ENCODE assay signal across 1 cellular context in genomic region chr16:56263711-56264608, GRCh38.
A peak's percentile ranks its signal among the peaks of the same experiment; 100 is the strongest.
TF ChIP-seq lines count a peak whose summit lies in the region.

No MANE protein-coding gene starts in this region.

TF ChIP-seq in K562, 482 proteins besides CTCF, POLR2A, EP300 and RAD21 (continued from another document):
- TF ChIP-seq, protein P1, sequence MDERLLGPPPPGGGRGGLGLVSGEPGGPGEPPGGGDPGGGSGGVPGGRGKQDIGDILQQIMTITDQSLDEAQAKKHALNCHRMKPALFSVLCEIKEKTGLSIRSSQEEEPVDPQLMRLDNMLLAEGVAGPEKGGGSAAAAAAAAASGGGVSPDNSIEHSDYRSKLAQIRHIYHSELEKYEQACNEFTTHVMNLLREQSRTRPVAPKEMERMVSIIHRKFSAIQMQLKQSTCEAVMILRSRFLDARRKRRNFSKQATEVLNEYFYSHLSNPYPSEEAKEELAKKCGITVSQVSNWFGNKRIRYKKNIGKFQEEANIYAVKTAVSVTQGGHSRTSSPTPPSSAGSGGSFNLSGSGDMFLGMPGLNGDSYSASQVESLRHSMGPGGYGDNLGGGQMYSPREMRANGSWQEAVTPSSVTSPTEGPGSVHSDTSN (CRISPR knock-in tag; IDR thresholded peaks at IDR 0.05; ENCODE audit: low read depth): no peak
- TF ChIP-seq, protein P1 (tag; conservative IDR thresholded peaks at IDR 0.05; ENCODE audit: low read depth): 0 out of 2 replicates have a peak, but pooled peaks have one; percentile 22
- TF ChIP-seq GABPA (tag; conservative IDR thresholded peaks at IDR 0.05; ENCODE audit: low read depth) (0 out of 2 replicates have a peak, but pooled peaks have one; percentile 24), ETV6 (IDR thresholded peaks at IDR 0.05; ENCODE audit: borderline replicate concordance in 1 of 2, low read depth in 2 of 2, low read length in 1 of 2) (no peak), ETV6 (CRISPR knock-in tag; IDR thresholded peaks at IDR 0.05; ENCODE audit: borderline replicate concordance) (no peak), MAFF (IDR thresholded peaks at IDR 0.05; ENCODE audit: low read length) (0 out of 2 replicates have a peak, but pooled peaks have one; percentile 30), VEZF1 (CRISPR knock-in tag; IDR thresholded peaks at IDR 0.05) (peak; percentile 16; the same call in 1 of the 2 replicates), CXXC5 (CRISPR knock-in tag; IDR thresholded peaks at IDR 0.05) (0 out of 2 replicates have a peak, but pooled peaks have one; percentile 29), TAF1 (IDR thresholded peaks at IDR 0.05; ENCODE audit: control insufficient read depth, extremely low read depth, insufficient read depth, low read length, severe bottlenecking) (no peak), PKNOX1 (IDR thresholded peaks at IDR 0.05) (peak; percentile 83), NFE2 (IDR thresholded peaks at IDR 0.05; ENCODE audit: low read depth) (peak; percentile 49; the same call in 1 of the 2 replicates), YY1 (IDR thresholded peaks at IDR 0.05; ENCODE audit: borderline replicate concordance in 1 of 3, control insufficient read depth in 1 of 3, extremely low read depth in 1 of 3, insufficient read depth in 3 of 3, insufficient read length in 1 of 3, insufficient replicate concordance in 2 of 3, low read depth in 1 of 3, low read length in 2 of 3) (peak in 1 of 3 experiments; percentile 27), TRIM24 (IDR thresholded peaks at IDR 0.05) (no peak), ZFP36 (IDR thresholded peaks at IDR 0.05; ENCODE audit: low read depth, low read length, partially characterized antibody) (no peak), ZFX (CRISPR knock-in tag; IDR thresholded peaks at IDR 0.05) (no peak), SRF (CRISPR knock-in tag; IDR thresholded peaks at IDR 0.05) (0 out of 4 replicates have a peak, but pooled peaks of 1 of the 2 experiments have one; percentile 15), SMARCE1 (IDR thresholded peaks at IDR 0.05) (0 out of 2 replicates have a peak, but pooled peaks have one; percentile 10), NR4A1 (CRISPR knock-in tag; IDR thresholded peaks at IDR 0.05) (no peak), NR4A1 (tag; IDR thresholded peaks at IDR 0.05) (no peak), BMI1 (IDR thresholded peaks at IDR 0.05; ENCODE audit: low read length) (no peak), LCOR (CRISPR knock-in tag; IDR thresholded peaks at IDR 0.05) (no peak), CBFA2T3 (IDR thresholded peaks at IDR 0.05) (peak; percentile 18; the same call in 1 of the 2 replicates), LARP7 (IDR thresholded peaks at IDR 0.05) (no peak), SP2 (IDR thresholded peaks at IDR 0.05; ENCODE audit: extremely low read depth, low read depth, low read length, poor library complexity, severe bottlenecking) (no peak), SNIP1 (IDR thresholded peaks at IDR 0.05; ENCODE audit: low read depth) (no peak), ZBTB7A (IDR thresholded peaks at IDR 0.05; ENCODE audit: borderline replicate concordance, control insufficient read depth, low read depth, low read length) (peak; percentile 71; the same call in 1 of the 2 replicates), NR2C1 (IDR thresholded peaks at IDR 0.05) (no peak), NR2C1 (tag; IDR thresholded peaks at IDR 0.05) (0 out of 2 replicates have a peak, but pooled peaks have one; percentile 28), ZNF316 (IDR thresholded peaks at IDR 0.05) (peak; percentile 45; the same call in 1 of the 2 replicates), ZNF282 (CRISPR knock-in tag; IDR thresholded peaks at IDR 0.05) (no peak), SMAD4 (CRISPR knock-in tag; conservative IDR thresholded peaks at IDR 0.05) (peak; percentile 34; the same call in 1 of the 2 replicates), NFE2L1 (tag; IDR thresholded peaks at IDR 0.05; ENCODE audit: borderline replicate concordance, low read depth) (peak; percentile 63; the same call in 1 of the 2 replicates), ZNF407 (IDR thresholded peaks at IDR 0.05; ENCODE audit: low read depth) (no peak), PURB (CRISPR knock-in tag; IDR thresholded peaks at IDR 0.05; ENCODE audit: low read depth) (no peak), MAFG (tag; conservative IDR thresholded peaks at IDR 0.05) (peak; percentile 69), DMBX1 (CRISPR knock-in tag; IDR thresholded peaks at IDR 0.05; ENCODE audit: borderline replicate concordance) (peak; percentile 53; the same call in 1 of the 2 replicates), ZNF766 (CRISPR knock-in tag; conservative IDR thresholded peaks at IDR 0.05) (no peak), NR2C2 (CRISPR knock-in tag; IDR thresholded peaks at IDR 0.05) (no peak), NR2C2 (tag; IDR thresholded peaks at IDR 0.05) (peak; percentile 50)
- TF ChIP-seq, protein P2, sequence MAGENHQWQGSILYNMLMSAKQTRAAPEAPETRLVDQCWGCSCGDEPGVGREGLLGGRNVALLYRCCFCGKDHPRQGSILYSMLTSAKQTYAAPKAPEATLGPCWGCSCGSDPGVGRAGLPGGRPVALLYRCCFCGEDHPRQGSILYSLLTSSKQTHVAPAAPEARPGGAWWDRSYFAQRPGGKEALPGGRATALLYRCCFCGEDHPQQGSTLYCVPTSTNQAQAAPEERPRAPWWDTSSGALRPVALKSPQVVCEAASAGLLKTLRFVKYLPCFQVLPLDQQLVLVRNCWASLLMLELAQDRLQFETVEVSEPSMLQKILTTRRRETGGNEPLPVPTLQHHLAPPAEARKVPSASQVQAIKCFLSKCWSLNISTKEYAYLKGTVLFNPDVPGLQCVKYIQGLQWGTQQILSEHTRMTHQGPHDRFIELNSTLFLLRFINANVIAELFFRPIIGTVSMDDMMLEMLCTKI (IDR thresholded peaks at IDR 0.05; ENCODE audit: partially characterized antibody): no peak
TF ChIP-seq in K562: peak in this region for 22.
